In the genomic region with DNA sequence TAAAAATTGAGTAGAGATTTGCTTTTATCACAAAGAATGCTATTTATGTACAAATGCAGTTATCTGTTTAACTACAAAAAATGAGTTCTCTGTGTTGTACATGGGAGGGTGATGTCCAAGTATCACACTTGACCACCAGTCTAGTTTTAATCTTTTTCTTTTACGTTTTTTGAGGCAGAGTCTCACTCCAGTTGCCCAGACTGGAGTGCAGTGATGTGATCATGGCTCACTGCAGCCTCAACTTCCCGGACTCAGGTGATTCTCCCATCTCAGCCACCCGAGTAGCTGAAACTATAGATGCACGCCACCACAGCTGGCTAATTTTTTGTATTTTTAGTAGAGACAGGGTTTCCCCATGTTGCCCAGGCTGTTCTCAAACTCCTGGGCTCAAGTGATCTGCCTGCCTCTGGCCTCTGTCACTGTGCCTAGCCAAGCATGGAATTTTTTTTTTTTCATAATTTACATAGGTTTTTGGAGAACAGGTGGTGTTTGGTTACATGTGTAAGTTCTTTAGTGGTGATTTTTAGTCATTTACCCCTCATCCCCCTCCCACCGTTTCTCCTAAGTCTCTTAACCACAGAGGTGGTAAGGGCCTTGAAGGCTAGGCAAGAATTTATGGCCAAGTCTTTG, we compare ENCODE assay signal across 13 cellular contexts. TPM values are rescaled to one million over a fixed set of nuclear protein-coding genes. Genes with fewer than 3 reads are reported as not detected.
DNase-seq lines count a peak whose midpoint lies in the region; ATAC-seq and TF ChIP-seq lines count a peak whose summit lies in the region.
"Had no signal": no experiment of that assay in that cellular context is flagged by ENCODE, and none has a peak within 500 bp of the region (broad histone marks: within the 10 kb centered on the region; RNA-seq: fewer than 3 reads in every experiment).

No MANE protein-coding gene starts in this region.

- H3K79me2 ChIP-seq in OCI-LY7 (ENCODE audit: insufficient read depth, low read depth, low read length) (peaks cover 15% of the 10 kb centered on the region; the same call in 1 of the 2 replicates), SK-N-SH (ENCODE audit: insufficient read depth) (no peaks in the 10 kb centered on the region)

- ATAC-seq in GM18867 (IDR thresholded peaks at IDR 0.05; ENCODE audit: unreplicated experiment) (peak; percentile 85), GM21528 (IDR thresholded peaks at IDR 0.05; ENCODE audit: low FRiP score, unreplicated experiment) (peak; percentile 71), HG03064 (IDR thresholded peaks at IDR 0.05; ENCODE audit: low read depth, unreplicated experiment) (peak; percentile 75)
- ATAC-seq: naive thymus-derived CD8-positive, alpha-beta T cell had no signal

- intact Hi-C loops in OCI-LY7 (cut with micrococcal nuclease; ENCODE audit: unreplicated experiment) = loop anchor here (5.0 to 10.0 kb wide), 2 partner anchors 63 to 151 kb away; a partner anchor contains a TSS

- H4K20me1 ChIP-seq in OCI-LY7 (ENCODE audit: insufficient read depth, low read length) (no peaks in the 10 kb centered on the region), SK-N-SH (ENCODE audit: insufficient read depth) (no peaks in the 10 kb centered on the region)

- H2AFZ ChIP-seq in OCI-LY7 (ENCODE audit: low read length) = peak overlapping the region; percentile 9; the same call in 1 of the 2 replicates
- no peak overlapping the region for H2AFZ ChIP-seq in SK-N-SH (ENCODE audit: low read depth)

- TF ChIP-seq CTCF in OCI-LY7 (conservative IDR thresholded peaks at IDR 0.05; ENCODE audit: low read length) (no peak), SK-N-SH (IDR thresholded peaks at IDR 0.05) (no peak), suprapubic skin (IDR thresholded peaks at IDR 0.05) (no peak)

- H3K27me3 ChIP-seq in SK-N-SH (ENCODE audit: insufficient read depth) (no peaks in the 10 kb centered on the region), suprapubic skin (no peaks in the 10 kb centered on the region)
- H3K27me3 ChIP-seq: cardiac muscle cell had no signal

- TF ChIP-seq EP300 in SK-N-SH (IDR thresholded peaks at IDR 0.05; ENCODE audit: borderline replicate concordance in 1 of 2, low read depth in 1 of 2, low read length in 1 of 2) (no peak), suprapubic skin (IDR thresholded peaks at IDR 0.05) (no peak)

- no peaks in the 10 kb centered on the region for H3K9me3 ChIP-seq in OCI-LY7 (ENCODE audit: low read length)
- H3K9me3 ChIP-seq in SK-N-SH = no peaks in the 10 kb centered on the region
- H3K9me3 ChIP-seq in suprapubic skin = no peaks in the 10 kb centered on the region

- peak overlapping the region; percentile 98 for H3K27ac ChIP-seq in OCI-LY7 (ENCODE audit: low read depth, low read length, poor library complexity, severe bottlenecking)
- H3K27ac ChIP-seq in SK-N-SH (ENCODE audit: low read depth in 2 of 2, low read length in 1 of 2) = no peak overlapping the region
- no peak overlapping the region for H3K27ac ChIP-seq in suprapubic skin
- H3K27ac ChIP-seq: cardiac muscle cell, skin epidermis, WERI-Rb-1 had no signal

- DNase-seq in OCI-LY7 (ENCODE audit: low spot score) = peak; percentile 84
- DNase-seq in NCI-H2227 treated with DMSO at 0.1 percent for 48 hours (lab: John Stamatoyannopoulos, UW) = no peak
- no peak for DNase-seq in amniotic stem cell (lab: John Stamatoyannopoulos, UW)
- no peak for DNase-seq in SK-N-SH
- no peak for DNase-seq in suprapubic skin (ENCODE audit: low spot score in 2 of 2)
- DNase-seq: CD4-positive, alpha-beta memory T cell; naive thymus-derived CD8-positive, alpha-beta T cell; WERI-Rb-1 had no signal

- CTCF ChIA-PET in OCI-LY7 (lab: Charles Lee; ENCODE audit: unreplicated experiment) (no interaction called here), SK-N-SH (lab: Yijun Ruan, JAX) (interaction anchor here (0.6 to 0.7 kb wide), 2 partner anchors 20 to 1616 kb away, joined by 3 read pairs; no protein-coding TSS in a partner anchor)

- H3K4me1 ChIP-seq in OCI-LY7 (ENCODE audit: insufficient read depth, low read length, poor library complexity, severe bottlenecking) = peaks cover 58% of the 10 kb centered on the region
- H3K4me1 ChIP-seq in SK-N-SH (ENCODE audit: control insufficient read depth in 1 of 2, insufficient read depth in 2 of 2, low read depth in 1 of 2, low read length in 1 of 2) = no peaks in the 10 kb centered on the region; a peak in 1 of 4 replicates
- peaks cover 3% of the 10 kb centered on the region for H3K4me1 ChIP-seq in suprapubic skin

- H3K9ac ChIP-seq in SK-N-SH = no peak overlapping the region

- POLR2A ChIA-PET in OCI-LY7 (lab: Charles Lee) (interaction anchor here (0.6 to 0.7 kb wide), 2 partner anchors 9 to 212 kb away, joined by 3 read pairs; no protein-coding TSS in a partner anchor), SK-N-SH (lab: Yijun Ruan, JAX) (no interaction called here)

- BruUV-seq in OCI-LY7 (replicated peaks; lab: Mats Ljungman, UMichigan) = no TSS peak

- H3K4me2 ChIP-seq in OCI-LY7 (ENCODE audit: low read length) (peak overlapping the region; percentile 64), SK-N-SH (no peak overlapping the region)

- no peak for TF ChIP-seq POLR2A in suprapubic skin (IDR thresholded peaks at IDR 0.05)

- WGBS in SK-N-SH (ENCODE audit: low lambda C conversion rate) = 57% methylated on average over 5 of the region's 5 CpGs
- WGBS in suprapubic skin = 80% methylated on average over 5 of the region's 5 CpGs

- H3K4me3 ChIP-seq in OCI-LY7 (ENCODE audit: low read depth, low read length, poor library complexity, severe bottlenecking) = peak overlapping the region; percentile 43
- H3K4me3 ChIP-seq in SK-N-SH (ENCODE audit: low read depth in 2 of 2, low read length in 1 of 2) = no peak overlapping the region
- H3K4me3 ChIP-seq in suprapubic skin = no peak overlapping the region
- H3K4me3 ChIP-seq: cardiac muscle cell, skin epidermis had no signal

- no peaks in the 10 kb centered on the region for H3F3A ChIP-seq in SK-N-SH (replicated peaks; ENCODE audit: insufficient read depth)

- no peak for TF ChIP-seq RAD21 in SK-N-SH (IDR thresholded peaks at IDR 0.05; ENCODE audit: low read length)

- no peaks in the 10 kb centered on the region for H3K9me2 ChIP-seq in OCI-LY7 (ENCODE audit: insufficient read depth, low read length)
- no peaks in the 10 kb centered on the region for H3K9me2 ChIP-seq in SK-N-SH

- no peaks in the 10 kb centered on the region for H3K36me3 ChIP-seq in OCI-LY7 (ENCODE audit: insufficient read depth, low read length)
- H3K36me3 ChIP-seq in SK-N-SH (replicated peaks in 1 of 2; ENCODE audit: control insufficient read depth in 1 of 2, insufficient read depth in 2 of 2, low read length in 1 of 2) = no peaks in the 10 kb centered on the region
- no peaks in the 10 kb centered on the region for H3K36me3 ChIP-seq in suprapubic skin
- H3K36me3 ChIP-seq: cardiac muscle cell, WERI-Rb-1 had no signal

TF ChIP-seq in SK-N-SH, 30 proteins besides CTCF, POLR2A, EP300 and RAD21:
- TF ChIP-seq, protein P1, sequence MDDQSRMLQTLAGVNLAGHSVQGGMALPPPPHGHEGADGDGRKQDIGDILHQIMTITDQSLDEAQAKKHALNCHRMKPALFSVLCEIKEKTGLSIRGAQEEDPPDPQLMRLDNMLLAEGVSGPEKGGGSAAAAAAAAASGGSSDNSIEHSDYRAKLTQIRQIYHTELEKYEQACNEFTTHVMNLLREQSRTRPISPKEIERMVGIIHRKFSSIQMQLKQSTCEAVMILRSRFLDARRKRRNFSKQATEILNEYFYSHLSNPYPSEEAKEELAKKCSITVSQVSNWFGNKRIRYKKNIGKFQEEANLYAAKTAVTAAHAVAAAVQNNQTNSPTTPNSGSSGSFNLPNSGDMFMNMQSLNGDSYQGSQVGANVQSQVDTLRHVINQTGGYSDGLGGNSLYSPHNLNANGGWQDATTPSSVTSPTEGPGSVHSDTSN (IDR thresholded peaks at IDR 0.05) = no peak
- no peak for TF ChIP-seq NRF1 (IDR thresholded peaks at IDR 0.05; ENCODE audit: low read depth, low read length)
- TF ChIP-seq, protein P2, sequence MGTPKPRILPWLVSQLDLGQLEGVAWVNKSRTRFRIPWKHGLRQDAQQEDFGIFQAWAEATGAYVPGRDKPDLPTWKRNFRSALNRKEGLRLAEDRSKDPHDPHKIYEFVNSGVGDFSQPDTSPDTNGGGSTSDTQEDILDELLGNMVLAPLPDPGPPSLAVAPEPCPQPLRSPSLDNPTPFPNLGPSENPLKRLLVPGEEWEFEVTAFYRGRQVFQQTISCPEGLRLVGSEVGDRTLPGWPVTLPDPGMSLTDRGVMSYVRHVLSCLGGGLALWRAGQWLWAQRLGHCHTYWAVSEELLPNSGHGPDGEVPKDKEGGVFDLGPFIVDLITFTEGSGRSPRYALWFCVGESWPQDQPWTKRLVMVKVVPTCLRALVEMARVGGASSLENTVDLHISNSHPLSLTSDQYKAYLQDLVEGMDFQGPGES (IDR thresholded peaks at IDR 0.05; ENCODE audit: low read depth, low read length) = no peak
- TF ChIP-seq, protein P3, sequence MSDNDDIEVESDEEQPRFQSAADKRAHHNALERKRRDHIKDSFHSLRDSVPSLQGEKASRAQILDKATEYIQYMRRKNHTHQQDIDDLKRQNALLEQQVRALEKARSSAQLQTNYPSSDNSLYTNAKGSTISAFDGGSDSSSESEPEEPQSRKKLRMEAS (IDR thresholded peaks at IDR 0.05; ENCODE audit: low read depth) = no peak
- no peak for TF ChIP-seq CHD2 (IDR thresholded peaks at IDR 0.05; ENCODE audit: low read length, partially characterized antibody)
- TF ChIP-seq EZH2phosphoT487 (IDR thresholded peaks at IDR 0.05; ENCODE audit: borderline replicate concordance, low read depth) = no peak

RNA-seq across cellular contexts. Expression of a gene that starts 47.9 kb away (rescaled TPM):
- total RNA-seq in OCI-LY7 (2014; rRNA removed; shearing (Covaris generic)) = 1.4 and 1.9 TPM in 2 replicates
- 1.3 and 1.8 TPM in 2 replicates for total RNA-seq in OCI-LY7 (2022)
- polyA plus RNA-seq in SK-N-SH (2012; rRNA removed) = 0.10 and 0.28 TPM in 2 replicates
- polyA plus RNA-seq in SK-N-SH (2012; cell fraction: cytosol; rRNA removed) = 0.08 TPM in 2 replicates
- 0.81 and 0.88 TPM in 2 replicates for polyA plus RNA-seq in SK-N-SH (2012; cell fraction: nucleus; rRNA removed)
- total RNA-seq in suprapubic skin = 1 to 10 TPM in 3 of 4 donors, under 1 TPM in 1; 0.52 to 5.1 (median 1.7) TPM
